8 cellular contexts compared by ENCODE assay signal in genomic region chr19:45405435-45406164, GRCh38. TPM values are rescaled to one million over a fixed set of nuclear protein-coding genes. Genes with fewer than 3 reads are reported as not detected.
DNase-seq lines count a peak whose midpoint lies in the region; FAIRE-seq and TF ChIP-seq lines count a peak whose summit lies in the region.

No MANE protein-coding gene starts in this region.

- H3K4me2 ChIP-seq in Loucy (ENCODE audit: low read depth, low read length, poor library complexity, severe bottlenecking), result peak overlapping the region; percentile 96

- H3K79me2 ChIP-seq in Loucy (ENCODE audit: insufficient read depth, low read length), result peaks cover 4% of the 10 kb centered on the region; the same call in 1 of the 2 replicates

- peak overlapping the region; percentile 88 for H3K4me3 ChIP-seq in Loucy (ENCODE audit: low read length, poor library complexity, severe bottlenecking)

- peak overlapping the region; percentile 85 for H3K27ac ChIP-seq in substantia nigra (ENCODE audit: low read depth, low read length, poor library complexity, severe bottlenecking)

- H3K4me1 ChIP-seq in ES-I3 (ENCODE audit: insufficient read depth, low read length) (peaks cover 14% of the 10 kb centered on the region), Loucy (ENCODE audit: insufficient read depth, low read length, poor library complexity, severe bottlenecking) (peaks cover 25% of the 10 kb centered on the region)

- H3K9me2 ChIP-seq in Loucy (replicated peaks; ENCODE audit: low read depth, low read length), result no peaks in the 10 kb centered on the region

- FAIRE-seq in frontal cortex (lab: Jason Lieb, UNC), result no peak

- no peak for TF ChIP-seq CTCF in Loucy (conservative IDR thresholded peaks at IDR 0.05; ENCODE audit: low read length)

- no peaks in the 10 kb centered on the region for H3K9me3 ChIP-seq in ES-I3 (ENCODE audit: control insufficient read depth, insufficient read depth, low read length)
- H3K9me3 ChIP-seq in Loucy (ENCODE audit: insufficient read depth, low read depth, low read length), result no peaks in the 10 kb centered on the region

- DNase-seq in H4 (ENCODE audit: low spot score), result peak; percentile 61
- DNase-seq in SIG-M5 treated with dmso at 0.1 percent for 504 hours (lab: John Stamatoyannopoulos, UW; ENCODE audit: unreplicated experiment), result peak; percentile 87
- DNase-seq in activated naive CD4-positive, alpha-beta T cell (lab: John Stamatoyannopoulos, UW), result peak; percentile 43 to 74 (median 61)
- DNase-seq in frontal cortex (ENCODE audit: low spot score in 2 of 2), result peak; percentile 86 to 88
- DNase-seq in non-pigmented ciliary epithelial cell (ENCODE audit: low read depth), result peak; percentile 43
- DNase-seq in substantia nigra (lab: John Stamatoyannopoulos, UW), result peak; percentile 20 to 93 (median 78)

- H3K36me3 ChIP-seq in ES-I3 (ENCODE audit: insufficient read depth, low read length), result peaks cover 3% of the 10 kb centered on the region; the same call in 1 of the 2 replicates
- no peaks in the 10 kb centered on the region for H3K36me3 ChIP-seq in Loucy (ENCODE audit: insufficient read depth, low read length)

- H4K20me1 ChIP-seq in Loucy (ENCODE audit: insufficient read depth, low read length, poor library complexity, severe bottlenecking), result no peaks in the 10 kb centered on the region

- no peaks in the 10 kb centered on the region for H3F3A ChIP-seq in Loucy (ENCODE audit: low read depth)

- H3K9ac ChIP-seq in ES-I3 (ENCODE audit: low read depth, low read length) (peak overlapping the region; percentile 98), Loucy (ENCODE audit: low read depth, low read length, poor library complexity, severe bottlenecking) (peak overlapping the region; percentile 76)

- H2AFZ ChIP-seq in Loucy (ENCODE audit: low read length), result peak overlapping the region; percentile 94

- H3K27me3 ChIP-seq in Loucy (ENCODE audit: insufficient read depth, low read length, poor library complexity, severe bottlenecking), result no peaks in the 10 kb centered on the region

RNA-seq across cellular contexts. Expression of gene PPP1R13L, which starts 0.7 kb away (rescaled TPM):
- 0.14 and 1.1 TPM in 2 replicates for total RNA-seq in H4 (2014; rRNA removed; shearing (Covaris generic))
- under 0.01 TPM for total RNA-seq in frontal cortex

RNA-seq across cellular contexts. Expression of gene POLR1G, which starts 0.8 kb away (rescaled TPM):
- total RNA-seq in H4 (2014; rRNA removed; shearing (Covaris generic)), result 6.8 and 9.0 TPM in 2 replicates
- 3.7 TPM for total RNA-seq in frontal cortex

RNA-seq across cellular contexts. Expression of gene ERCC1, which starts 18.1 kb away (rescaled TPM):
- total RNA-seq in H4 (2014; rRNA removed; shearing (Covaris generic)), result 49.3 and 84.0 TPM in 2 replicates
- 55.0 TPM for total RNA-seq in frontal cortex

RNA-seq across cellular contexts. Expression of gene ERCC2, which starts 35.2 kb away (rescaled TPM):
- total RNA-seq in H4 (2014; rRNA removed; shearing (Covaris generic)), result 4.6 and 8.3 TPM in 2 replicates
- 14.3 TPM for total RNA-seq in frontal cortex

Comparison
In these comparisons a context has a peak if more than half of its experiments do, and no peak if none do; other contexts are left out.
1. Peak in every context shown above with its lines: DNase-seq, H3K4me3 ChIP-seq and H3K27ac ChIP-seq.